ENCODE assay signal across 8 cellular contexts in genomic region chrX:103254171-103254824, GRCh38. TPM values are rescaled to one million over a fixed set of nuclear protein-coding genes. Genes with fewer than 3 reads are reported as not detected.
A peak's percentile ranks its signal among the peaks of the same experiment; 100 is the strongest.
DNase-seq lines count a peak whose midpoint lies in the region; ATAC-seq, FAIRE-seq and TF ChIP-seq lines count a peak whose summit lies in the region.

No MANE protein-coding gene starts in this region.

- H3K4me2 ChIP-seq in BLaER1 treated with 17β-estradiol and CSF1 and Interleukin-3, amounts not matched to agents 10 nM and 100 nM: peak overlapping the region; percentile 49 to 86 (median 67)

- ATAC-seq in HG03520 (IDR thresholded peaks at IDR 0.05; ENCODE audit: unreplicated experiment): peak; percentile 46

- H3K4me1 ChIP-seq in BLaER1 treated with 17β-estradiol and CSF1 and Interleukin-3, amounts not matched to agents 10 nM and 100 nM: peaks cover 0 to 11% (median 6%) of the 10 kb centered on the region in 10 experiments; a peak in 4 of 20 replicates
- no peaks in the 10 kb centered on the region for H3K4me1 ChIP-seq in small intestine (ENCODE audit: control insufficient read depth in 2 of 2, insufficient read depth in 1 of 2, low read depth in 1 of 2, low read length in 1 of 2)

- H3K27ac ChIP-seq in BLaER1 treated with 17β-estradiol and CSF1 and Interleukin-3, amounts not matched to agents 10 nM and 100 nM: peak overlapping the region; percentile 22 to 82 (median 73); a peak in 21 of 22 replicates
- peak overlapping the region; percentile 2 to 87 for H3K27ac ChIP-seq in small intestine (ENCODE audit: low read depth in 1 of 2, low read length in 1 of 2)

- WGBS in small intestine, 3 donors: 1 to 23% (median 13%) methylated on average over 19 to 22 of the region's 22 CpGs

- peak overlapping the region; percentile 56 to 85 (median 73) for H3K4me3 ChIP-seq in BLaER1 treated with 17β-estradiol and CSF1 and Interleukin-3, amounts not matched to agents 10 nM and 100 nM
- H3K4me3 ChIP-seq in cardiac fibroblast (replicated peaks in 1 of 2; ENCODE audit: low read depth in 2 of 2, low read length in 2 of 2) (peak overlapping the region; percentile 60 to 72), small intestine (ENCODE audit: low read depth in 1 of 2, low read length in 2 of 2) (peak overlapping the region; percentile 48 to 57)

- peaks cover 0 to 9% (median 0%) of the 10 kb centered on the region in 11 experiments; a peak in 6 of 22 replicates for H3K36me3 ChIP-seq in BLaER1 treated with 17β-estradiol and CSF1 and Interleukin-3, amounts not matched to agents 10 nM and 100 nM
- H3K36me3 ChIP-seq in small intestine (ENCODE audit: control insufficient read depth in 2 of 2, insufficient read depth in 2 of 2, low read length in 2 of 2): no peaks in the 10 kb centered on the region

- in situ Hi-C loops in SK-MEL-5 (cut with HindIII; ENCODE audit: low pct_unique_long_range_greater_than_20kb, low sequenced_read_pairs): no loop called here

- peak; percentile 39 for FAIRE-seq in GM19239 (lab: Jason Lieb, UNC)
- no peak for FAIRE-seq in small intestine (lab: Jason Lieb, UNC)
- FAIRE-seq in frontal cortex (lab: Jason Lieb, UNC): no peak

- H3K9me3 ChIP-seq in BLaER1 treated with 17β-estradiol and CSF1 and Interleukin-3, amounts not matched to agents 10 nM and 100 nM (replicated peaks in 1 of 11): no peaks in the 10 kb centered on the region
- no peaks in the 10 kb centered on the region for H3K9me3 ChIP-seq in small intestine (ENCODE audit: control insufficient read depth, low read depth)

- DNase-seq in GM19239 (ENCODE audit: insufficient read length, low spot score): peak; percentile 8
- DNase-seq in SK-MEL-5 (ENCODE audit: low read depth, low spot score): peak; percentile 54
- DNase-seq in cardiac fibroblast (ENCODE audit: low read depth in 2 of 2): peak; percentile 21 to 44
- DNase-seq in iris pigment epithelial cell (ENCODE audit: low read depth): peak; percentile 22
- DNase-seq in small intestine: peak; percentile 41
- no peak for DNase-seq in frontal cortex (ENCODE audit: low spot score in 2 of 2)

- TF ChIP-seq CTCF in cardiac fibroblast (IDR thresholded peaks at IDR 0.05; ENCODE audit: low read depth, low read length): no peak

- peaks cover 0 to 20% (median 0%) of the 10 kb centered on the region in 11 experiments; a peak in 8 of 22 replicates for H3K27me3 ChIP-seq in BLaER1 treated with 17β-estradiol and CSF1 and Interleukin-3, amounts not matched to agents 10 nM and 100 nM
- H3K27me3 ChIP-seq in small intestine (ENCODE audit: control insufficient read depth in 2 of 2, insufficient read depth in 2 of 2, low read length in 2 of 2): no peaks in the 10 kb centered on the region

- peak overlapping the region; percentile 70 to 81 (median 77) for H3K9ac ChIP-seq in BLaER1 treated with 17β-estradiol and CSF1 and Interleukin-3, amounts not matched to agents 10 nM and 100 nM

- H4K20me1 ChIP-seq in BLaER1 treated with 17β-estradiol and CSF1 and Interleukin-3, amounts not matched to agents 10 nM and 100 nM: peaks cover 0 to 10% (median 0%) of the 10 kb centered on the region in 11 experiments; a peak in 3 of 22 replicates

RNA-seq across cellular contexts. Expression of gene TCEAL8, which starts 0.7 kb away (rescaled TPM):
- total RNA-seq in SK-MEL-5 (2014; rRNA removed; shearing (Covaris generic)): 174 and 191 TPM in 2 replicates
- 88.7 and 98.7 TPM in 2 replicates for polyA plus RNA-seq in SK-MEL-5 (2015; cell fraction: cytosol; rRNA removed)
- 29.8 and 30.9 TPM in 2 replicates for polyA plus RNA-seq in SK-MEL-5 (2015; cell fraction: nucleus; rRNA removed)
- polyA plus RNA-seq in small intestine: 10 to 100 TPM; 24.8 to 54.5 (median 40.5) TPM
- 106 TPM for total RNA-seq in frontal cortex

RNA-seq across cellular contexts. Expression of gene TCEAL5, which starts 22.3 kb away (rescaled TPM):
- not detected in 2 replicates for total RNA-seq in SK-MEL-5 (2014; rRNA removed; shearing (Covaris generic))
- not detected in 2 replicates for polyA plus RNA-seq in SK-MEL-5 (2015; cell fraction: cytosol; rRNA removed)
- polyA plus RNA-seq in SK-MEL-5 (2015; cell fraction: nucleus; rRNA removed): not detected in 2 replicates
- 1 to 10 TPM in 1 of 3 donors, under 1 TPM in 1, not detected in 1; 0.54 to 2.0 TPM for polyA plus RNA-seq in small intestine
- 6.9 TPM for total RNA-seq in frontal cortex

RNA-seq across cellular contexts. Expression of gene BEX4, which starts 39.4 kb away (rescaled TPM):
- 104 and 110 TPM in 2 replicates for total RNA-seq in SK-MEL-5 (2014; rRNA removed; shearing (Covaris generic))
- polyA plus RNA-seq in SK-MEL-5 (2015; cell fraction: cytosol; rRNA removed): 129 and 130 TPM in 2 replicates
- polyA plus RNA-seq in SK-MEL-5 (2015; cell fraction: nucleus; rRNA removed): 82.6 and 83.8 TPM in 2 replicates
- polyA plus RNA-seq in small intestine: 10 to 100 TPM in 2 of 3 donors, 1 to 10 TPM in 1; 5.6 to 42.9 (median 23.0) TPM
- total RNA-seq in frontal cortex: 110 TPM

RNA-seq across cellular contexts. Expression of gene BEX2, which starts 56.5 kb away (rescaled TPM):
- 3.7 and 4.6 TPM in 2 replicates for total RNA-seq in SK-MEL-5 (2014; rRNA removed; shearing (Covaris generic))
- polyA plus RNA-seq in SK-MEL-5 (2015; cell fraction: cytosol; rRNA removed): 2.6 and 8.8 TPM in 2 replicates
- 5.7 and 13.9 TPM in 2 replicates for polyA plus RNA-seq in SK-MEL-5 (2015; cell fraction: nucleus; rRNA removed)
- 10 to 100 TPM in 1 of 3 donors, 1 to 10 TPM in 1, under 1 TPM in 1; 0.89 to 35.7 (median 9.5) TPM for polyA plus RNA-seq in small intestine
- 110 TPM for total RNA-seq in frontal cortex

Comparison
In these comparisons a context has a peak if more than half of its experiments do, and no peak if none do; other contexts are left out.
1. DNase-seq: peak in GM19239 (single experiment), SK-MEL-5 (single experiment), cardiac fibroblast (2 of 2), iris pigment epithelial cell (single experiment) and small intestine (single experiment); none in frontal cortex (0 of 2).
2. Peak in every context shown above with its lines, with median percentiles within 50 percentile points of each other: H3K4me3 ChIP-seq.